Comparison of ENCODE assay signal across 17 cellular contexts in genomic region chr3:81105761-81106160, GRCh38.
DNase-seq lines count a peak whose midpoint lies in the region; ATAC-seq and TF ChIP-seq lines count a peak whose summit lies in the region.
"Had no signal": no experiment of that assay in that cellular context is flagged by ENCODE, and none has a peak within 500 bp of the region (broad histone marks: within the 10 kb centered on the region; RNA-seq: fewer than 3 reads in every experiment).

No MANE protein-coding gene starts in this region.

- CTCF ChIA-PET in RWPE1 (lab: Yijun Ruan, JAX) = no interaction called here

- peak; percentile 0 for DNase-seq in HuH-7.5 (ENCODE audit: low spot score)
- peak; percentile 72 for DNase-seq in astrocyte of the hippocampus (ENCODE audit: low read depth, low spot score)
- no peak for DNase-seq in left lobe of liver (ENCODE audit: low spot score)
- DNase-seq in hypothalamus (lab: John Stamatoyannopoulos, UW) = no peak
- no peak for DNase-seq in cerebellar cortex (ENCODE audit: low spot score)
- DNase-seq in NCI-H1092 treated with DMSO at 0.1 percent for 48 hours (lab: John Stamatoyannopoulos, UW) = no peak
- DNase-seq in RWPE1 (ENCODE audit: low spot score) = no peak
- DNase-seq: activated CD8-positive, alpha-beta memory T cell treated with anti-CD3 and anti-CD28 coated beads, Interleukin-2, amount 50 U/mL, for 48 hours; naive thymus-derived CD4-positive, alpha-beta T cell; NCI-H1417 treated with DMSO at 0.1 percent for 48 hours; NCI-H524 treated with DMSO at 0.1 percent for 48 hours; upper lobe of right lung had no signal

- POLR2A ChIA-PET in RWPE1 (lab: Yijun Ruan, JAX; ENCODE audit: low non-redundant PET) = no interaction called here

- no peaks in the 10 kb centered on the region for H3K79me2 ChIP-seq in ACC112 (ENCODE audit: control insufficient read depth, insufficient read depth, low read length, unreplicated experiment)

- H3K36me3 ChIP-seq in ACC112 (ENCODE audit: insufficient read depth, low read length) = no peaks in the 10 kb centered on the region
- H3K36me3 ChIP-seq: upper lobe of right lung had no signal

- peak overlapping the region; percentile 59 for H2AFZ ChIP-seq in ACC112 (ENCODE audit: low read length, unreplicated experiment)
- H2AFZ ChIP-seq: GM23248 had no signal

- no peak overlapping the region; the same call in 1 of the 2 replicates for H3K4me3 ChIP-seq in ACC112 (ENCODE audit: low read depth, low read length)
- H3K4me3 ChIP-seq: A549, coronary artery, GM23248, upper lobe of right lung had no signal

- TF ChIP-seq CTCF in RWPE1 (conservative IDR thresholded peaks at IDR 0.05; ENCODE audit: low read depth) = no peak

- H3K27me3 ChIP-seq in ACC112 (ENCODE audit: insufficient read depth, low read length) = no peaks in the 10 kb centered on the region
- H3K27me3 ChIP-seq: upper lobe of right lung had no signal

- ATAC-seq in left lobe of liver = peak; percentile 43
- ATAC-seq: A549; naive thymus-derived CD4-positive, alpha-beta T cell; SK-N-SH treated with all-trans-retinoic acid at 6 μM for 48 hours; upper lobe of right lung had no signal

- peak overlapping the region; percentile 71 for H3K27ac ChIP-seq in ACC112 (ENCODE audit: low read depth, low read length)
- no peak overlapping the region for H3K27ac ChIP-seq in RWPE1
- H3K27ac ChIP-seq: A549, coronary artery, GM23248, upper lobe of right lung had no signal

- peaks cover 20% of the 10 kb centered on the region for H3K4me1 ChIP-seq in ACC112 (ENCODE audit: control insufficient read depth, insufficient read depth, low read length, unreplicated experiment)
- H3K4me1 ChIP-seq: A549, upper lobe of right lung had no signal

Comparison
In these comparisons a context has a peak if more than half of its experiments do, and no peak if none do; other contexts are left out.
1. DNase-seq: peak in HuH-7.5 (single experiment) and astrocyte of the hippocampus (single experiment); none in left lobe of liver (single experiment), hypothalamus (0 of 51), cerebellar cortex (single experiment), NCI-H1092 treated with DMSO at 0.1 percent for 48 hours (single experiment) and RWPE1 (single experiment).